12 cellular contexts compared by ENCODE assay signal in the genomic region with DNA sequence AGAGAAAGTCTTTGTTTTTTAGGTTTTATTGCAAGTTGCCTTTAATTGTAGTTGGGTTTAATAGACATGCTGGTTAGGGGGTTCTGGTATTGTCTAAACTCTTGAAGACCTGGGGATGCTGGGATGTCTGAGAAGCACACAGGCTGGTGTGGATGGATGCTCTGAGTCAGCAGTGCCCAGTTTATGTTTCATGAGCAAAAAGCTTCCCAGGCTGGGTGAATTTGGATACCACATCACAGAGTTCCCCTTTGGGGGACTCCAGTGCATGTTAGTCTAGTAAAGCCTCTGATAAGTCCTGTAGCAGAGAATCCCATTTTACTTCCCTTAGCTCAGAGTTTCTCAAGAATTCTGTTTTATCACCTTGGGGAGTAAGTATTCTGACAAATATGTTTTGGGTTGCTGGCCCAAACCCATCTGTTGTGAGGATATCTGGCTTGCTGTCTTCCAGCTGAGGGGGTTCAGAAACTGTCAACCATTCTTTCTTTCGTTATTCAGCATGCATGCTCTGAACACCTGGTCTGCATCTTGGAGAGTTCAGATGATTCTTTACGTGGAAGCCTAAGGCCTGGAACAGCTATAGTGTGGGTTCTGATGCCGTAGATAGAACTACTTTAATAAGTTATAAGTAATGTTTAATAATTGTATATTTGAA.
A peak's percentile ranks its signal among the peaks of the same experiment; 100 is the strongest.
DNase-seq lines count a peak whose midpoint lies in the region; ATAC-seq and TF ChIP-seq lines count a peak whose summit lies in the region.
"Had no signal": no experiment of that assay in that cellular context is flagged by ENCODE, and none has a peak within 500 bp of the region (broad histone marks: within the 10 kb centered on the region; RNA-seq: fewer than 3 reads in every experiment).

No MANE protein-coding gene starts in this region.

- H3K36me3 Mint-ChIP-seq in activated CD4-positive, alpha-beta T cell treated with anti-CD3 and anti-CD28 coated beads, Interleukin-2, amount 10 ng/mL, durations not matched to agents 24 days and 14 days (ENCODE audit: low read depth), result no peaks in the 10 kb centered on the region
- H3K36me3 Mint-ChIP-seq in Caco-2 (ENCODE audit: insufficient read depth, unreplicated experiment), result no peaks in the 10 kb centered on the region
- H3K36me3 Mint-ChIP-seq: activated naive CD8-positive, alpha-beta T cell treated with anti-CD3 and anti-CD28 coated beads, Interleukin-2, amount 10 ng/mL, durations not matched to agents 7 days and 5 days had no signal

- H3K4me3 Mint-ChIP-seq in activated CD4-positive, alpha-beta T cell treated with anti-CD3 and anti-CD28 coated beads, Interleukin-2, amount 10 ng/mL, durations not matched to agents 24 days and 14 days, result no peak overlapping the region
- no peak overlapping the region for H3K4me3 Mint-ChIP-seq in Caco-2 (ENCODE audit: unreplicated experiment)

- H3K9me3 ChIP-seq in Caco-2, result no peaks in the 10 kb centered on the region

- no peak for TF ChIP-seq CTCF in RWPE1 (conservative IDR thresholded peaks at IDR 0.05; ENCODE audit: low read depth)
- no peak for TF ChIP-seq CTCF in Caco-2 (IDR thresholded peaks at IDR 0.05; ENCODE audit: insufficient read depth in 1 of 2, low read depth in 1 of 2, low read length in 1 of 2, severe bottlenecking in 1 of 2, unreplicated experiment in 1 of 2)

- H3K27ac ChIP-seq in caudate nucleus (ENCODE audit: low read depth, low read length) (peak overlapping the region; percentile 80), RWPE1 (no peak overlapping the region)

- no peaks in the 10 kb centered on the region for H3K9me3 Mint-ChIP-seq in activated CD4-positive, alpha-beta T cell treated with anti-CD3 and anti-CD28 coated beads, Interleukin-2, amount 10 ng/mL, durations not matched to agents 24 days and 14 days
- H3K9me3 Mint-ChIP-seq in Caco-2 (ENCODE audit: unreplicated experiment), result no peaks in the 10 kb centered on the region
- H3K9me3 Mint-ChIP-seq: activated naive CD8-positive, alpha-beta T cell treated with anti-CD3 and anti-CD28 coated beads, Interleukin-2, amount 10 ng/mL, durations not matched to agents 7 days and 5 days had no signal

- CTCF ChIA-PET in RWPE1 (lab: Yijun Ruan, JAX) (interaction anchor here (0.6 kb wide), 1 partner anchor 139 kb away, joined by 3 read pairs; no protein-coding TSS in a partner anchor), Caco-2 (lab: Charles Lee) (no interaction called here)

- POLR2A ChIA-PET in RWPE1 (lab: Yijun Ruan, JAX; ENCODE audit: low non-redundant PET) (no interaction called here), Caco-2 (lab: Charles Lee) (no interaction called here)

- DNase-seq in activated CD4-positive, alpha-beta T cell treated with anti-CD3 and anti-CD28 coated beads, Interleukin-2, amount 10 ng/mL, durations not matched to agents 24 days and 14 days, result no peak
- no peak for DNase-seq in activated CD4-positive, alpha-beta T cell treated with anti-CD3 and anti-CD28 coated beads, Interleukin-2, amount 50 U/mL, for 4 hours
- DNase-seq in caudate nucleus (lab: John Stamatoyannopoulos, UW) (no peak), islet precursor cell (no peak), RWPE1 (ENCODE audit: low spot score) (no peak), Caco-2 (no peak)
- DNase-seq: activated naive CD8-positive, alpha-beta T cell treated with anti-CD3 and anti-CD28 coated beads, Interleukin-2, amount 10 ng/mL, durations not matched to agents 7 days and 5 days; mammary epithelial cell; NCI-H1694; NCI-H774 had no signal

- no peaks in the 10 kb centered on the region for H3K27me3 ChIP-seq in Caco-2 (replicated peaks; ENCODE audit: control insufficient read depth, insufficient read depth, low read length)

- intact Hi-C loops in activated CD4-positive, alpha-beta T cell treated with anti-CD3 and anti-CD28 coated beads, Interleukin-2, amount 10 ng/mL, durations not matched to agents 24 days and 14 days (cut with micrococcal nuclease), result loop anchor here (1.0 to 10.0 kb wide), 6 partner anchors 76 to 669 kb away; no protein-coding TSS in a partner anchor
- intact Hi-C loops in Caco-2 (cut with micrococcal nuclease; ENCODE audit: unreplicated experiment), result no loop called here

- H3K27ac Mint-ChIP-seq in activated CD4-positive, alpha-beta T cell treated with anti-CD3 and anti-CD28 coated beads, Interleukin-2, amount 10 ng/mL, durations not matched to agents 24 days and 14 days, result peak overlapping the region; percentile 49
- H3K27ac Mint-ChIP-seq in Caco-2 (ENCODE audit: unreplicated experiment), result no peak overlapping the region

- H3K36me3 ChIP-seq in Caco-2 (ENCODE audit: control insufficient read depth, insufficient read depth, low read length), result no peaks in the 10 kb centered on the region

- H3K4me1 Mint-ChIP-seq in activated CD4-positive, alpha-beta T cell treated with anti-CD3 and anti-CD28 coated beads, Interleukin-2, amount 10 ng/mL, durations not matched to agents 24 days and 14 days, result peaks cover 24% of the 10 kb centered on the region
- no peaks in the 10 kb centered on the region for H3K4me1 Mint-ChIP-seq in Caco-2 (ENCODE audit: low read depth, unreplicated experiment)

- ATAC-seq in GM21576 (IDR thresholded peaks at IDR 0.05; ENCODE audit: unreplicated experiment) (peak; percentile 48), HG03565 (IDR thresholded peaks at IDR 0.05; ENCODE audit: unreplicated experiment) (peak; percentile 30)

- H3K4me1 ChIP-seq in Caco-2, result no peaks in the 10 kb centered on the region

- H3K27me3 Mint-ChIP-seq in activated CD4-positive, alpha-beta T cell treated with anti-CD3 and anti-CD28 coated beads, Interleukin-2, amount 10 ng/mL, durations not matched to agents 24 days and 14 days, result no peaks in the 10 kb centered on the region
- peaks cover 8% of the 10 kb centered on the region for H3K27me3 Mint-ChIP-seq in Caco-2 (ENCODE audit: insufficient read depth, unreplicated experiment)
- H3K27me3 Mint-ChIP-seq: activated naive CD8-positive, alpha-beta T cell treated with anti-CD3 and anti-CD28 coated beads, Interleukin-2, amount 10 ng/mL, durations not matched to agents 7 days and 5 days had no signal

- no TSS peak for BruUV-seq in Caco-2 (replicated peaks; lab: Mats Ljungman, UMichigan)

- no peak overlapping the region for H3K4me3 ChIP-seq in Caco-2 (ENCODE audit: low read depth, low read length)
